ENCODE assay signal across 9 cellular contexts in genomic region chr1:234463749-234464148, GRCh38.
"Had no signal": no experiment of that assay in that cellular context is flagged by ENCODE, and none has a peak within 500 bp of the region (broad histone marks: within the 10 kb centered on the region; RNA-seq: fewer than 3 reads in every experiment).

No MANE protein-coding gene starts in this region.

- H3K4me3 Mint-ChIP-seq: GM23338, H9 had no signal

- H3K27ac ChIP-seq: HL-60 had no signal

- H3K4me2 ChIP-seq: GM23338 had no signal

- H3K4me1 Mint-ChIP-seq: GM23338 had no signal

- H2AFZ ChIP-seq: GM23338 had no signal

- H3K9me3 Mint-ChIP-seq: GM23338, H9 had no signal

- DNase-seq: H9, HCEC 1CT, IMR-90, KG1 had no signal

- H3K4me3 ChIP-seq: GM23338, K562 had no signal

- ATAC-seq: GM23338, K562 had no signal

- H3K27ac Mint-ChIP-seq: GM23338, H9 had no signal

- FAIRE-seq: H1, H54, K562 had no signal
